Comparison of ENCODE assay signal across 25 cellular contexts in genomic region chrX:102744307-102744706, GRCh38. TPM values are rescaled to one million over a fixed set of nuclear protein-coding genes. Genes with fewer than 3 reads are reported as not detected.
DNase-seq lines count a peak whose midpoint lies in the region; ATAC-seq and TF ChIP-seq lines count a peak whose summit lies in the region.
"Had no signal": no experiment of that assay in that cellular context is flagged by ENCODE, and none has a peak within 500 bp of the region (broad histone marks: within the 10 kb centered on the region; RNA-seq: fewer than 3 reads in every experiment).

No MANE protein-coding gene starts in this region.

- H3K36me3 ChIP-seq in CD8-positive, alpha-beta T cell (ENCODE audit: insufficient read depth, low read length): no peaks in the 10 kb centered on the region
- no peaks in the 10 kb centered on the region for H3K36me3 ChIP-seq in psoas muscle (ENCODE audit: insufficient read depth in 1 of 2, low read depth in 1 of 2)
- H3K36me3 ChIP-seq: BLaER1 had no signal

- H3K27me3 ChIP-seq in CD8-positive, alpha-beta T cell (ENCODE audit: insufficient read depth, low read length): no peaks in the 10 kb centered on the region
- peaks cover 0 to 36% (median 0%) of the 10 kb centered on the region in 3 donors for H3K27me3 ChIP-seq in psoas muscle (ENCODE audit: insufficient read depth in 3 of 3, low read length in 2 of 3)

- no peaks in the 10 kb centered on the region for H3K36me3 Mint-ChIP-seq in activated T-cell treated with anti-CD3 and anti-CD28 coated beads, Interleukin-2, amount 50 U/mL, for 72 hours (ENCODE audit: insufficient read depth in 2 of 2)
- H3K36me3 Mint-ChIP-seq in activated T-cell treated with anti-CD3 and anti-CD28 coated beads, Interleukin-2, amount 50 U/mL, for 24 hours (ENCODE audit: low read depth): no peaks in the 10 kb centered on the region
- peaks cover 2% of the 10 kb centered on the region for H3K36me3 Mint-ChIP-seq in CD8-positive, alpha-beta T cell
- H3K36me3 Mint-ChIP-seq: CD4-positive, CD25-positive, alpha-beta regulatory T cell had no signal

- no peak overlapping the region for H3K27ac Mint-ChIP-seq in activated T-cell treated with anti-CD3 and anti-CD28 coated beads, Interleukin-2, amount 50 U/mL, for 72 hours
- no peak overlapping the region for H3K27ac Mint-ChIP-seq in activated T-cell treated with anti-CD3 and anti-CD28 coated beads, Interleukin-2, amount 50 U/mL, for 24 hours
- H3K27ac Mint-ChIP-seq in CD8-positive, alpha-beta T cell: no peak overlapping the region
- H3K27ac Mint-ChIP-seq: CD4-positive, CD25-positive, alpha-beta regulatory T cell had no signal

- WGBS in psoas muscle, 3 donors: 65 to 100% (median 98%) methylated on average over 1 of the region's 1 CpG

- H3K9me3 ChIP-seq in CD8-positive, alpha-beta T cell (ENCODE audit: low read length): no peaks in the 10 kb centered on the region
- no peaks in the 10 kb centered on the region for H3K9me3 ChIP-seq in psoas muscle
- H3K9me3 ChIP-seq: Caco-2 had no signal

- H3K27me3 Mint-ChIP-seq in activated T-cell treated with anti-CD3 and anti-CD28 coated beads, Interleukin-2, amount 50 U/mL, for 72 hours (ENCODE audit: low read depth): peaks cover 33% of the 10 kb centered on the region
- peaks cover 10% of the 10 kb centered on the region for H3K27me3 Mint-ChIP-seq in activated T-cell treated with anti-CD3 and anti-CD28 coated beads, Interleukin-2, amount 50 U/mL, for 24 hours
- H3K27me3 Mint-ChIP-seq in CD8-positive, alpha-beta T cell (ENCODE audit: low read depth): no peaks in the 10 kb centered on the region
- H3K27me3 Mint-ChIP-seq: CD4-positive, CD25-positive, alpha-beta regulatory T cell had no signal

- ATAC-seq in activated T-cell treated with anti-CD3 and anti-CD28 coated beads, Interleukin-2, amount 50 U/mL, for 72 hours (replicated peaks in 1 of 2): peak; percentile 74 to 81
- ATAC-seq in CD8-positive, alpha-beta T cell: no peak
- ATAC-seq in HG03442 (IDR thresholded peaks at IDR 0.05; ENCODE audit: unreplicated experiment) (peak; percentile 37), psoas muscle (no peak)
- ATAC-seq: HepG2, Panc1 had no signal

- H3K4me1 Mint-ChIP-seq in activated T-cell treated with anti-CD3 and anti-CD28 coated beads, Interleukin-2, amount 50 U/mL, for 72 hours (ENCODE audit: low read depth): peaks cover 9% of the 10 kb centered on the region
- peaks cover 8% of the 10 kb centered on the region for H3K4me1 Mint-ChIP-seq in activated T-cell treated with anti-CD3 and anti-CD28 coated beads, Interleukin-2, amount 50 U/mL, for 24 hours (ENCODE audit: low read depth)
- peaks cover 8% of the 10 kb centered on the region for H3K4me1 Mint-ChIP-seq in CD8-positive, alpha-beta T cell (ENCODE audit: low read depth)

- H3K4me3 Mint-ChIP-seq in activated T-cell treated with anti-CD3 and anti-CD28 coated beads, Interleukin-2, amount 50 U/mL, for 72 hours: peak overlapping the region in 1 of 2 donors; percentile 46
- no peak overlapping the region for H3K4me3 Mint-ChIP-seq in activated T-cell treated with anti-CD3 and anti-CD28 coated beads, Interleukin-2, amount 50 U/mL, for 24 hours
- H3K4me3 Mint-ChIP-seq in CD8-positive, alpha-beta T cell: peak overlapping the region; percentile 43

- H3K4me1 ChIP-seq in CD8-positive, alpha-beta T cell (ENCODE audit: insufficient read depth, low read length): no peaks in the 10 kb centered on the region
- no peaks in the 10 kb centered on the region for H3K4me1 ChIP-seq in psoas muscle
- H3K4me1 ChIP-seq: BLaER1, Caco-2 had no signal

- CTCF ChIA-PET in CD8-positive, alpha-beta T cell (lab: Charles Lee): no interaction called here

- H3K27ac ChIP-seq in CD8-positive, alpha-beta T cell (ENCODE audit: low read depth, low read length): no peak overlapping the region
- H3K27ac ChIP-seq in psoas muscle: no peak overlapping the region
- H3K27ac ChIP-seq: BLaER1, RWPE1 had no signal

- no peak overlapping the region for H3K4me3 ChIP-seq in CD8-positive, alpha-beta T cell (ENCODE audit: low read depth, low read length)
- H3K4me3 ChIP-seq in epithelial cell of esophagus (ENCODE audit: low read length): no peak overlapping the region
- H3K4me3 ChIP-seq in psoas muscle: no peak overlapping the region
- H3K4me3 ChIP-seq: BLaER1 had no signal

- H3K9me3 Mint-ChIP-seq in activated T-cell treated with anti-CD3 and anti-CD28 coated beads, Interleukin-2, amount 50 U/mL, for 72 hours: no peaks in the 10 kb centered on the region
- no peaks in the 10 kb centered on the region for H3K9me3 Mint-ChIP-seq in activated T-cell treated with anti-CD3 and anti-CD28 coated beads, Interleukin-2, amount 50 U/mL, for 24 hours
- H3K9me3 Mint-ChIP-seq in CD8-positive, alpha-beta T cell: no peaks in the 10 kb centered on the region
- H3K9me3 Mint-ChIP-seq: CD4-positive, CD25-positive, alpha-beta regulatory T cell had no signal

- no peak for TF ChIP-seq CTCF in CD8-positive, alpha-beta T cell (IDR thresholded peaks at IDR 0.05)
- TF ChIP-seq CTCF in epithelial cell of esophagus (IDR thresholded peaks at IDR 0.05; ENCODE audit: insufficient read depth, low read depth, low read length, missing control alignments) (no peak), psoas muscle (IDR thresholded peaks at IDR 0.05) (no peak)

- intact Hi-C loops in CD8-positive, alpha-beta T cell (cut with DNase I, micrococcal nuclease): no loop called here
- intact Hi-C loops in psoas muscle (cut with DNase I): no loop called here

- DNase-seq in activated T-cell treated with anti-CD3 and anti-CD28 coated beads, Interleukin-2, amount 50 U/mL, for 72 hours: no peak
- no peak for DNase-seq in activated T-cell treated with anti-CD3 and anti-CD28 coated beads, Interleukin-2, amount 50 U/mL, for 24 hours
- no peak for DNase-seq in CD8-positive, alpha-beta T cell
- DNase-seq in epithelial cell of esophagus (ENCODE audit: low read depth) (peak; percentile 3), psoas muscle (no peak), cortex of kidney (lab: John Stamatoyannopoulos, UW) (no peak)
- DNase-seq: Caco-2; CD4-positive, CD25-positive, alpha-beta regulatory T cell; DMS 273 treated with DMSO at 0.1 percent for 48 hours; DMS79 treated with DMSO at 0.1 percent for 48 hours; GF-D8; Karpas-422; NCI-H1092; NCI-H1417 treated with DMSO at 0.1 percent for 48 hours; NCI-H1694 treated with DMSO at 0.1 percent for 48 hours; NCI-H2081; NCI-H2227 treated with DMSO at 0.1 percent for 48 hours; NCI-H510A; NCI-H69; SHP77 had no signal

- POLR2A ChIA-PET in CD8-positive, alpha-beta T cell (lab: Charles Lee): no interaction called here

RNA-seq across cellular contexts. Expression of gene GPRASP3, which starts 23.8 kb away (rescaled TPM):
- total RNA-seq in activated T-cell treated with anti-CD3 and anti-CD28 coated beads, Interleukin-2, amount 50 U/mL, for 72 hours: 1 to 10 TPM; 2.4 to 3.1 TPM
- total RNA-seq in CD8-positive, alpha-beta T cell: under 1 TPM; 0.94 to 0.95 TPM
- 1 to 10 TPM; 1.5 to 6.2 (median 3.0) TPM for total RNA-seq in psoas muscle
- 1 to 10 TPM in 1 of 3 donors, under 1 TPM in 2; 0.52 to 2.3 (median 0.86) TPM for polyA plus RNA-seq in psoas muscle

RNA-seq across cellular contexts. Expression of gene GPRASP2, which starts 32.1 kb away (rescaled TPM):
- 1 to 10 TPM in 1 of 2 donors, under 1 TPM in 1; 0.60 to 1.4 TPM for total RNA-seq in activated T-cell treated with anti-CD3 and anti-CD28 coated beads, Interleukin-2, amount 50 U/mL, for 72 hours
- total RNA-seq in CD8-positive, alpha-beta T cell: 1 to 10 TPM; 2.1 to 2.5 TPM
- 10 to 100 TPM in 1 of 4 donors, 1 to 10 TPM in 3; 3.1 to 11.6 (median 3.4) TPM for total RNA-seq in psoas muscle
- 1 to 10 TPM in 2 of 3 donors, under 1 TPM in 1; 0.89 to 1.8 (median 1.4) TPM for polyA plus RNA-seq in psoas muscle

Comparison
In these comparisons a context has a peak if more than half of its experiments do, and no peak if none do; other contexts are left out.
1. ATAC-seq: peak in activated T-cell treated with anti-CD3 and anti-CD28 coated beads, Interleukin-2, amount 50 U/mL, for 72 hours (2 of 2) and HG03442 (single experiment); none in CD8-positive, alpha-beta T cell (single experiment) and psoas muscle (0 of 4).